Comparison of ENCODE assay signal across 10 cellular contexts in genomic region chr19:46782355-46783019, GRCh38. TPM values are rescaled to one million over a fixed set of nuclear protein-coding genes. Genes with fewer than 3 reads are reported as not detected.
DNase-seq lines count a peak whose midpoint lies in the region; ATAC-seq and TF ChIP-seq lines count a peak whose summit lies in the region.
"Had no signal": no experiment of that assay in that cellular context is flagged by ENCODE, and none has a peak within 500 bp of the region (broad histone marks: within the 10 kb centered on the region; RNA-seq: fewer than 3 reads in every experiment).

No MANE protein-coding gene starts in this region.

- H2BK12ac ChIP-seq in trophoblast cell (ENCODE audit: low read length) = no peak overlapping the region

- peak overlapping the region; percentile 18 for H3K18ac ChIP-seq in trophoblast cell (ENCODE audit: low read length)

- H3K14ac ChIP-seq in trophoblast cell (ENCODE audit: low read length) = no peak overlapping the region

- POLR2A ChIA-PET in PC-9 (lab: Charles Lee; ENCODE audit: unreplicated experiment) = no interaction called here

- no peak for ATAC-seq in activated T-cell treated with anti-CD3 and anti-CD28 coated beads, Interleukin-2, amount 50 U/mL, for 72 hours (replicated peaks in 1 of 2)
- no peak for ATAC-seq in HG03175 (IDR thresholded peaks at IDR 0.05; ENCODE audit: unreplicated experiment)

- H3K79me1 ChIP-seq in trophoblast cell (ENCODE audit: low read length) = peaks cover 27% of the 10 kb centered on the region

- CTCF ChIA-PET in PC-9 (lab: Charles Lee) = interaction anchor here (0.6 kb wide), 1 partner anchor 240 kb away, joined by 9 read pairs; no protein-coding TSS in a partner anchor

- no peak for TF ChIP-seq POLR2A in breast epithelium (IDR thresholded peaks at IDR 0.05)

- H4K12ac ChIP-seq in trophoblast cell (ENCODE audit: low read depth, low read length) = no peak overlapping the region

- H2BK120ac ChIP-seq in trophoblast cell (ENCODE audit: insufficient read depth, low read length, poor library complexity) = no peak overlapping the region

- H3K36me3 ChIP-seq in PC-9 (ENCODE audit: low read depth) (peaks cover 73% of the 10 kb centered on the region), breast epithelium (no peaks in the 10 kb centered on the region), trophoblast cell (ENCODE audit: control insufficient read depth in 1 of 2, insufficient read depth in 2 of 2, low read length in 2 of 2) (peaks cover 46 to 56% of the 10 kb centered on the region in 2 experiments)

- no peak overlapping the region for H2AK5ac ChIP-seq in trophoblast cell (ENCODE audit: low read length)

- H3K4me1 ChIP-seq in PC-9 (replicated peaks; ENCODE audit: insufficient read depth) (peaks cover 50% of the 10 kb centered on the region), breast epithelium (peaks cover 8 to 15% of the 10 kb centered on the region in 2 donors), trophoblast cell (ENCODE audit: control insufficient read depth in 1 of 2, insufficient read depth in 2 of 2, low read length in 2 of 2) (peaks cover 15 to 22% of the 10 kb centered on the region in 2 experiments)

- H3K4me2 ChIP-seq in PC-9 (peak overlapping the region; percentile 83), trophoblast cell (ENCODE audit: low read length) (no peak overlapping the region)

- H3K4me1 Mint-ChIP-seq in activated T-cell treated with anti-CD3 and anti-CD28 coated beads, Interleukin-2, amount 50 U/mL, for 72 hours (ENCODE audit: low read depth) = peaks cover 52% of the 10 kb centered on the region

- H3K27me3 ChIP-seq in PC-9 (ENCODE audit: insufficient read depth, low read depth) (no peaks in the 10 kb centered on the region), breast epithelium (no peaks in the 10 kb centered on the region), trophoblast cell (ENCODE audit: insufficient read depth, low read length) (no peaks in the 10 kb centered on the region)

- H3K4me3 Mint-ChIP-seq in activated T-cell treated with anti-CD3 and anti-CD28 coated beads, Interleukin-2, amount 50 U/mL, for 72 hours = peak overlapping the region; percentile 87 to 99

- H3K4ac ChIP-seq in trophoblast cell (ENCODE audit: low read depth, low read length) = no peak overlapping the region

- H3K27me3 Mint-ChIP-seq in activated T-cell treated with anti-CD3 and anti-CD28 coated beads, Interleukin-2, amount 50 U/mL, for 72 hours (ENCODE audit: low read depth) = no peaks in the 10 kb centered on the region

- no peak overlapping the region for H3K23ac ChIP-seq in trophoblast cell (ENCODE audit: low read length)

- H3K79me2 ChIP-seq in PC-9 (ENCODE audit: low read depth) (peaks cover 95% of the 10 kb centered on the region), trophoblast cell (ENCODE audit: control insufficient read depth, insufficient read depth, low read length, poor library complexity) (peaks cover 20% of the 10 kb centered on the region)

- H3K9me2 ChIP-seq in PC-9 (ENCODE audit: insufficient read depth) = no peaks in the 10 kb centered on the region

- no TSS peak for BruUV-seq in PC-9 (replicated peaks; lab: Mats Ljungman, UMichigan)

- H3K27ac Mint-ChIP-seq in activated T-cell treated with anti-CD3 and anti-CD28 coated beads, Interleukin-2, amount 50 U/mL, for 72 hours = peak overlapping the region; percentile 97

- no peak for DNase-seq in activated T-cell treated with anti-CD3 and anti-CD28 coated beads, Interleukin-2, amount 50 U/mL, for 72 hours
- no peak for DNase-seq in activated T-cell treated with anti-CD3 and anti-CD28 coated beads for 4 hours
- no peak for DNase-seq in PC-9
- no peak for DNase-seq in breast epithelium (ENCODE audit: low spot score in 2 of 2)
- DNase-seq in trophoblast cell = no peak
- no peak for DNase-seq in NCI-H1436 treated with DMSO at 0.1 percent for 48 hours (lab: John Stamatoyannopoulos, UW)
- no peak for DNase-seq in stimulated activated CD4-positive, alpha-beta T cell treated with anti-CD3 and anti-CD28 coated beads, Interleukin-4, amount 100 ng/mL, for 1 hour
- DNase-seq: NCI-H1694 treated with DMSO at 0.1 percent for 48 hours, NCI-H69 had no signal

- intact Hi-C loops in PC-9 (cut with micrococcal nuclease; ENCODE audit: unreplicated experiment) = no loop called here
- intact Hi-C loops in breast epithelium (cut with DNase I; ENCODE audit: low total_unique reads) = no loop called here

- no peak overlapping the region for H4K8ac ChIP-seq in trophoblast cell (ENCODE audit: low read depth, low read length)

- H2BK5ac ChIP-seq in trophoblast cell (ENCODE audit: low read depth, low read length, poor library complexity) = no peak overlapping the region

- H3K4me3 ChIP-seq in PC-9 (no peak overlapping the region), breast epithelium (no peak overlapping the region), trophoblast cell (ENCODE audit: low read depth, low read length) (no peak overlapping the region)

- H3K27ac ChIP-seq in PC-9 (peak overlapping the region; percentile 42), breast epithelium (peak overlapping the region; percentile 19 to 43), trophoblast cell (ENCODE audit: low read depth, low read length) (no peak overlapping the region)

- H3F3A ChIP-seq in PC-9 (ENCODE audit: insufficient read depth, low read depth) = peaks cover 86% of the 10 kb centered on the region

- WGBS in trophoblast cell (ENCODE audit: extremely low coverage, insufficient coverage, insufficient read length) = no CpG with 5 or more reads among the region's 7 CpGs

- H2AFZ ChIP-seq in PC-9 = no peak overlapping the region
- no peak overlapping the region for H2AFZ ChIP-seq in trophoblast cell (ENCODE audit: insufficient read depth, low read length, poor library complexity)

- peaks cover 54 to 73% of the 10 kb centered on the region in 2 donors for H3K36me3 Mint-ChIP-seq in activated T-cell treated with anti-CD3 and anti-CD28 coated beads, Interleukin-2, amount 50 U/mL, for 72 hours (ENCODE audit: insufficient read depth in 2 of 2)

- TF ChIP-seq CTCF in PC-9 (conservative IDR thresholded peaks at IDR 0.05) (no peak), breast epithelium (IDR thresholded peaks at IDR 0.05) (no peak)

- H4K20me1 ChIP-seq in PC-9 (ENCODE audit: insufficient read depth) = peaks cover 45% of the 10 kb centered on the region

- H4K91ac ChIP-seq in trophoblast cell (ENCODE audit: low read depth, low read length) = no peak overlapping the region

- no peaks in the 10 kb centered on the region for H3K9me3 Mint-ChIP-seq in activated T-cell treated with anti-CD3 and anti-CD28 coated beads, Interleukin-2, amount 50 U/mL, for 72 hours

- no peaks in the 10 kb centered on the region for H3K9me3 ChIP-seq in PC-9 (ENCODE audit: insufficient read depth, low read depth)
- no peaks in the 10 kb centered on the region for H3K9me3 ChIP-seq in breast epithelium
- peaks cover 7% of the 10 kb centered on the region for H3K9me3 ChIP-seq in trophoblast cell (ENCODE audit: insufficient read depth, low read depth, low read length)

- H3K9ac ChIP-seq in trophoblast cell (ENCODE audit: low read length) = no peak overlapping the region

RNA-seq across cellular contexts. Expression of gene SLC1A5, which starts 5.9 kb away (rescaled TPM):
- 100 to 1,000 TPM; 364 to 374 TPM for total RNA-seq in activated T-cell treated with anti-CD3 and anti-CD28 coated beads, Interleukin-2, amount 50 U/mL, for 72 hours
- 218 and 264 TPM in 2 replicates for total RNA-seq in PC-9 (2021)
- total RNA-seq in breast epithelium = 100 to 1,000 TPM; 121 to 146 (median 121) TPM
- polyA plus RNA-seq in trophoblast cell (2013) = 134 and 139 TPM in 2 replicates

RNA-seq across cellular contexts. Expression of gene STRN4, which starts 36.2 kb away (rescaled TPM):
- total RNA-seq in activated T-cell treated with anti-CD3 and anti-CD28 coated beads, Interleukin-2, amount 50 U/mL, for 72 hours = 10 to 100 TPM; 79.0 to 85.2 TPM
- 93.3 and 131 TPM in 2 replicates for total RNA-seq in PC-9 (2021)
- total RNA-seq in breast epithelium = 10 to 100 TPM; 45.0 to 57.0 (median 53.7) TPM
- polyA plus RNA-seq in trophoblast cell (2013) = 65.1 and 66.3 TPM in 2 replicates

RNA-seq across cellular contexts. Expression of gene FKRP, which starts 36.6 kb away (rescaled TPM):
- 10 to 100 TPM; 15.1 to 18.0 TPM for total RNA-seq in activated T-cell treated with anti-CD3 and anti-CD28 coated beads, Interleukin-2, amount 50 U/mL, for 72 hours
- 7.6 and 10.6 TPM in 2 replicates for total RNA-seq in PC-9 (2021)
- 10 to 100 TPM; 11.4 to 23.1 (median 12.1) TPM for total RNA-seq in breast epithelium
- 20.5 TPM in 2 replicates for polyA plus RNA-seq in trophoblast cell (2013)
